ENCODE assay signal across 24 cellular contexts in the genomic region with DNA sequence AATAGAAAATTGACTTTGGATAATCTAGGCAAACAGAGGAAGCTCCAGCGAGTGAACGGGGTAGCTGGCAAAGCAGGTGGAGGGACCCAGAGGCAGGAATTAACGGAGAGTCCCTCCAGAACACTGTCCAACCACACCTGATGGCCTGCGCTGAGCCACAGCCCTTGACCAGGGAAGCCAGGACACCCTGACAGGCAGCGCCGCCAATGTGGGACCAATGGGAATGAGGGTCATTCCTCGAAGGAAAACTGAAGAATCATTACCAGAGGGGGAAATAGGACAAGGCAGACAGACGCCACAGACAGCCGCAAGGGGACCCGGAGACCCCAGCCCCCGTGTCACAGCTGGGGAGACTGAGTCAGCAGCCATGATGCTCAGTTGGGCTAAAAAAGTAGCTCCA.
"Had no signal": no experiment of that assay in that cellular context is flagged by ENCODE, and none has a peak within 500 bp of the region (broad histone marks: within the 10 kb centered on the region; RNA-seq: fewer than 3 reads in every experiment).

No MANE protein-coding gene starts in this region.

- DNase-seq: activated CD4-positive, alpha-beta memory T cell treated with anti-CD3 and anti-CD28 coated beads for 36 hours; activated CD4-positive, alpha-beta T cell treated with anti-CD3 and anti-CD28 coated beads for 1 hour; activated CD4-positive, alpha-beta T cell treated with anti-CD3 and anti-CD28 coated beads, Interleukin-2, amount 10 ng/mL, durations not matched to agents 24 days and 14 days; activated gamma-delta T cell; activated naive CD4-positive, alpha-beta T cell treated with anti-CD3 and anti-CD28 coated beads for 36 hours; activated T-cell treated with anti-CD3 and anti-CD28 coated beads, Interleukin-2, amount 50 U/mL, for 4 hours; amygdala; Kasumi-1; KBM-7; NCI-H1105 treated with DMSO at 0.1 percent for 48 hours; NCI-H1436 treated with DMSO at 0.1 percent for 48 hours; NCI-H187; NCI-H2081; NCI-H446; NCI-H524; SHP77; SW 1271 had no signal

- ATAC-seq: activated T-cell treated with anti-CD3 and anti-CD28 coated beads, Interleukin-2, amount 50 U/mL, for 4 hours; SK-N-SH treated with all-trans-retinoic acid at 6 μM for 48 hours had no signal

- H3K27ac ChIP-seq: Peyer's patch, RWPE1, SJSA1 had no signal

- H3K4me1 ChIP-seq: Peyer's patch, SJSA1 had no signal

- H3K27me3 ChIP-seq: Peyer's patch, SJSA1 had no signal

- H3K27ac Mint-ChIP-seq: activated CD4-positive, alpha-beta memory T cell treated with anti-CD3 and anti-CD28 coated beads for 36 hours; activated CD4-positive, alpha-beta T cell treated with anti-CD3 and anti-CD28 coated beads, Interleukin-2, amount 10 ng/mL, durations not matched to agents 24 days and 14 days; activated naive CD4-positive, alpha-beta T cell treated with anti-CD3 and anti-CD28 coated beads for 36 hours; activated naive CD8-positive, alpha-beta T cell had no signal

- H3K4me3 ChIP-seq: Peyer's patch, SJSA1 had no signal

- H3K36me3 ChIP-seq: Peyer's patch, SJSA1 had no signal

- H3K27me3 Mint-ChIP-seq: activated CD4-positive, alpha-beta memory T cell treated with anti-CD3 and anti-CD28 coated beads for 36 hours; activated CD4-positive, alpha-beta T cell treated with anti-CD3 and anti-CD28 coated beads, Interleukin-2, amount 10 ng/mL, durations not matched to agents 24 days and 14 days; activated naive CD8-positive, alpha-beta T cell; brain had no signal

- H3K9me3 ChIP-seq: Peyer's patch had no signal

- H3K4me3 Mint-ChIP-seq: activated CD4-positive, alpha-beta memory T cell treated with anti-CD3 and anti-CD28 coated beads for 36 hours; activated CD4-positive, alpha-beta T cell treated with anti-CD3 and anti-CD28 coated beads, Interleukin-2, amount 10 ng/mL, durations not matched to agents 24 days and 14 days; activated naive CD4-positive, alpha-beta T cell treated with anti-CD3 and anti-CD28 coated beads for 36 hours; activated naive CD8-positive, alpha-beta T cell; activated T-cell treated with anti-CD3 and anti-CD28 coated beads, Interleukin-2, amount 50 U/mL, for 4 hours; brain; WTC11 had no signal
